Comparison of ENCODE assay signal across 1 cellular context in the genomic region with DNA sequence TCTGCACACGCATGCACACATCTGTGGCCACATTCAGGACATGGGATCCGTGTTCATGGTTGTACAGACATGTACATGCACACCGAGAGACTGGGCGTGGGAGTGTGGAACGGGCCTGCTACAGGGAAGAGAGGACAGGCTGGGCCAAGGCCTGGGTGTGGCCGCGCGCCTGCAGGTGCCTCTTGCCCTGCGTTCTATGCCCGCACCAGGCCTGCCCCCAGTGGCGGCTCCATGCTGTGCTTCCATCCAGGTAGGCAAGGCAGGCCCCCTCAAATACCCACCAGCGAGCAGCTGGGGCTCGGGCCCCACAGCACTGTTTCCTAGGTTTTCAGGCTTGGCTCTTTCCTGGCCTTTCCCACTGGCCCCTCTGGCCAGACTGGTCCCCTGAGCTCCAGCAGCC.
TF ChIP-seq lines count a peak whose summit lies in the region.

No MANE protein-coding gene starts in this region.

TF ChIP-seq in GM12878, 131 proteins besides CTCF, POLR2A, EP300 and RAD21:
- TF ChIP-seq NR2C1 (IDR thresholded peaks at IDR 0.05) (no peak), MEF2B (IDR thresholded peaks at IDR 0.05; ENCODE audit: partially characterized antibody, poor library complexity, severe bottlenecking) (no peak), BACH1 (IDR thresholded peaks at IDR 0.05; ENCODE audit: borderline replicate concordance) (no peak), ZNF384 (IDR thresholded peaks at IDR 0.05; ENCODE audit: borderline replicate concordance, low read depth, low read length) (no peak), GATAD2B (conservative IDR thresholded peaks at IDR 0.05; ENCODE audit: low read depth) (no peak), IKZF2 (IDR thresholded peaks at IDR 0.05) (no peak), IRF3 (IDR thresholded peaks at IDR 0.05) (no peak), MYC (IDR thresholded peaks at IDR 0.05; ENCODE audit: insufficient read depth, insufficient read length, insufficient replicate concordance, low read length, severe bottlenecking) (no peak), SMAD1 (IDR thresholded peaks at IDR 0.05; ENCODE audit: low read depth, partially characterized antibody) (no peak), KLF5 (IDR thresholded peaks at IDR 0.05; ENCODE audit: partially characterized antibody) (no peak), RBBP5 (conservative IDR thresholded peaks at IDR 0.05) (no peak), PAX5 (IDR thresholded peaks at IDR 0.05; ENCODE audit: borderline replicate concordance, low read depth, low read length) (no peak), ZBED1 (IDR thresholded peaks at IDR 0.05; ENCODE audit: borderline replicate concordance) (no peak)
- TF ChIP-seq, protein P1, sequence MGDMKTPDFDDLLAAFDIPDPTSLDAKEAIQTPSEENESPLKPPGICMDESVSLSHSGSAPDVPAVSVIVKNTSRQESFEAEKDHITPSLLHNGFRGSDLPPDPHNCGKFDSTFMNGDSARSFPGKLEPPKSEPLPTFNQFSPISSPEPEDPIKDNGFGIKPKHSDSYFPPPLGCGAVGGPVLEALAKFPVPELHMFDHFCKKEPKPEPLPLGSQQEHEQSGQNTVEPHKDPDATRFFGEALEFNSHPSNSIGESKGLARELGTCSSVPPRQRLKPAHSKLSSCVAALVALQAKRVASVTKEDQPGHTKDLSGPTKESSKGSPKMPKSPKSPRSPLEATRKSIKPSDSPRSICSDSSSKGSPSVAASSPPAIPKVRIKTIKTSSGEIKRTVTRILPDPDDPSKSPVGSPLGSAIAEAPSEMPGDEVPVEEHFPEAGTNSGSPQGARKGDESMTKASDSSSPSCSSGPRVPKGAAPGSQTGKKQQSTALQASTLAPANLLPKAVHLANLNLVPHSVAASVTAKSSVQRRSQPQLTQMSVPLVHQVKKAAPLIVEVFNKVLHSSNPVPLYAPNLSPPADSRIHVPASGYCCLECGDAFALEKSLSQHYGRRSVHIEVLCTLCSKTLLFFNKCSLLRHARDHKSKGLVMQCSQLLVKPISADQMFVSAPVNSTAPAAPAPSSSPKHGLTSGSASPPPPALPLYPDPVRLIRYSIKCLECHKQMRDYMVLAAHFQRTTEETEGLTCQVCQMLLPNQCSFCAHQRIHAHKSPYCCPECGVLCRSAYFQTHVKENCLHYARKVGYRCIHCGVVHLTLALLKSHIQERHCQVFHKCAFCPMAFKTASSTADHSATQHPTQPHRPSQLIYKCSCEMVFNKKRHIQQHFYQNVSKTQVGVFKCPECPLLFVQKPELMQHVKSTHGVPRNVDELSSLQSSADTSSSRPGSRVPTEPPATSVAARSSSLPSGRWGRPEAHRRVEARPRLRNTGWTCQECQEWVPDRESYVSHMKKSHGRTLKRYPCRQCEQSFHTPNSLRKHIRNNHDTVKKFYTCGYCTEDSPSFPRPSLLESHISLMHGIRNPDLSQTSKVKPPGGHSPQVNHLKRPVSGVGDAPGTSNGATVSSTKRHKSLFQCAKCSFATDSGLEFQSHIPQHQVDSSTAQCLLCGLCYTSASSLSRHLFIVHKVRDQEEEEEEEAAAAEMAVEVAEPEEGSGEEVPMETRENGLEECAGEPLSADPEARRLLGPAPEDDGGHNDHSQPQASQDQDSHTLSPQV (IDR thresholded peaks at IDR 0.05) = no peak
